Comparison of ENCODE assay signal across 8 cellular contexts in genomic region chr5:14816999-14817761, GRCh38. TPM values are rescaled to one million over a fixed set of nuclear protein-coding genes. Genes with fewer than 3 reads are reported as not detected.
DNase-seq lines count a peak whose midpoint lies in the region; ATAC-seq and TF ChIP-seq lines count a peak whose summit lies in the region.

No MANE protein-coding gene starts in this region.

- H3K36me3 Mint-ChIP-seq in activated CD8-positive, alpha-beta memory T cell treated with anti-CD3 and anti-CD28 coated beads, Interleukin-2, amount 10 ng/mL, durations not matched to agents 7 days and 5 days, result peaks cover 6% of the 10 kb centered on the region
- peaks cover 9% of the 10 kb centered on the region for H3K36me3 Mint-ChIP-seq in activated CD4-positive, alpha-beta memory T cell treated with anti-CD3 and anti-CD28 coated beads for 36 hours
- no peaks in the 10 kb centered on the region for H3K36me3 Mint-ChIP-seq in neural progenitor cell

- ATAC-seq in activated CD8-positive, alpha-beta memory T cell treated with anti-CD3 and anti-CD28 coated beads, Interleukin-2, amount 10 ng/mL, durations not matched to agents 7 days and 5 days, result peak; percentile 76
- ATAC-seq in left ventricle myocardium superior, result peak; percentile 70

- no peak overlapping the region for H3K4me2 ChIP-seq in neural progenitor cell

- H3K9me3 Mint-ChIP-seq in activated CD8-positive, alpha-beta memory T cell treated with anti-CD3 and anti-CD28 coated beads, Interleukin-2, amount 10 ng/mL, durations not matched to agents 7 days and 5 days (ENCODE audit: low read depth), result no peaks in the 10 kb centered on the region
- no peaks in the 10 kb centered on the region for H3K9me3 Mint-ChIP-seq in activated CD4-positive, alpha-beta memory T cell treated with anti-CD3 and anti-CD28 coated beads for 36 hours
- H3K9me3 Mint-ChIP-seq in neural progenitor cell, result no peaks in the 10 kb centered on the region

- CTCF ChIA-PET in activated CD8-positive, alpha-beta memory T cell treated with anti-CD3 and anti-CD28 coated beads, Interleukin-2, amount 10 ng/mL, durations not matched to agents 7 days and 5 days (lab: Charles Lee), result interaction anchor here (0.9 kb wide), 1 partner anchor 90 kb away, joined by 3 read pairs; no protein-coding TSS in a partner anchor
- CTCF ChIA-PET in activated CD4-positive, alpha-beta memory T cell treated with anti-CD3 and anti-CD28 coated beads for 36 hours (lab: Charles Lee), result interaction anchor here (0.7 to 2.0 kb wide), 4 partner anchors 53 to 186 kb away, joined by 3 to 6 read pairs (median 5); no protein-coding TSS in a partner anchor

- peak overlapping the region; percentile 1 for H3K27ac Mint-ChIP-seq in activated CD8-positive, alpha-beta memory T cell treated with anti-CD3 and anti-CD28 coated beads, Interleukin-2, amount 10 ng/mL, durations not matched to agents 7 days and 5 days
- H3K27ac Mint-ChIP-seq in activated CD4-positive, alpha-beta memory T cell treated with anti-CD3 and anti-CD28 coated beads for 36 hours, result peak overlapping the region; percentile 47
- no peak overlapping the region for H3K27ac Mint-ChIP-seq in neural progenitor cell

- H4K20me1 ChIP-seq in neural progenitor cell (ENCODE audit: low read depth), result no peaks in the 10 kb centered on the region

- peaks cover 44% of the 10 kb centered on the region for H3K4me1 Mint-ChIP-seq in activated CD8-positive, alpha-beta memory T cell treated with anti-CD3 and anti-CD28 coated beads, Interleukin-2, amount 10 ng/mL, durations not matched to agents 7 days and 5 days
- peaks cover 72% of the 10 kb centered on the region for H3K4me1 Mint-ChIP-seq in activated CD4-positive, alpha-beta memory T cell treated with anti-CD3 and anti-CD28 coated beads for 36 hours (ENCODE audit: low read depth)
- H3K4me1 Mint-ChIP-seq in neural progenitor cell, result no peaks in the 10 kb centered on the region

- H3K27me3 ChIP-seq in subcutaneous abdominal adipose tissue (ENCODE audit: control insufficient read depth in 5 of 5, insufficient read depth in 4 of 5, low read length in 5 of 5) (no peaks in the 10 kb centered on the region), neural progenitor cell (no peaks in the 10 kb centered on the region)

- intact Hi-C loops in activated CD4-positive, alpha-beta memory T cell treated with anti-CD3 and anti-CD28 coated beads for 36 hours (cut with micrococcal nuclease), result loop anchor here (1.0 to 10.0 kb wide), 3 partner anchors 8 to 222 kb away; partner anchors contain the start of gene ANKH
- intact Hi-C loops in left ventricle myocardium superior (cut with micrococcal nuclease), result no loop called here

- H3K4me3 ChIP-seq in subcutaneous abdominal adipose tissue (ENCODE audit: low read depth in 1 of 5, low read length in 5 of 5) (no peak overlapping the region), neural progenitor cell (no peak overlapping the region)

- H3K36me3 ChIP-seq in subcutaneous abdominal adipose tissue (ENCODE audit: control insufficient read depth in 5 of 5, insufficient read depth in 5 of 5, low read length in 5 of 5), result no peaks in the 10 kb centered on the region
- no peaks in the 10 kb centered on the region for H3K36me3 ChIP-seq in neural progenitor cell

- DNase-seq in activated CD8-positive, alpha-beta memory T cell treated with anti-CD3 and anti-CD28 coated beads, Interleukin-2, amount 10 ng/mL, durations not matched to agents 7 days and 5 days, result peak; percentile 67
- no peak for DNase-seq in activated CD8-positive, alpha-beta memory T cell treated with anti-CD3 and anti-CD28 coated beads, Interleukin-2, amount 50 U/mL, for 4 hours
- peak; percentile 79 for DNase-seq in activated CD4-positive, alpha-beta memory T cell treated with anti-CD3 and anti-CD28 coated beads for 36 hours
- no peak for DNase-seq in left ventricle myocardium superior
- no peak for DNase-seq in ecto neural progenitor cell (ENCODE audit: low spot score)
- DNase-seq in neural progenitor cell (ENCODE audit: low spot score), result no peak
- no peak for DNase-seq in NCI-H2081 treated with DMSO at 0.1 percent for 48 hours (lab: John Stamatoyannopoulos, UW)

- no peaks in the 10 kb centered on the region for H3K79me2 ChIP-seq in neural progenitor cell (ENCODE audit: low read depth)

- no peaks in the 10 kb centered on the region for H3K27me3 Mint-ChIP-seq in activated CD8-positive, alpha-beta memory T cell treated with anti-CD3 and anti-CD28 coated beads, Interleukin-2, amount 10 ng/mL, durations not matched to agents 7 days and 5 days
- no peaks in the 10 kb centered on the region for H3K27me3 Mint-ChIP-seq in activated CD4-positive, alpha-beta memory T cell treated with anti-CD3 and anti-CD28 coated beads for 36 hours
- no peaks in the 10 kb centered on the region for H3K27me3 Mint-ChIP-seq in neural progenitor cell (ENCODE audit: insufficient read depth, low read depth)

- POLR2A ChIA-PET in activated CD4-positive, alpha-beta memory T cell treated with anti-CD3 and anti-CD28 coated beads for 36 hours (lab: Charles Lee), result interaction anchor here (0.9 to 2.1 kb wide), 4 partner anchors 7 to 150 kb away, joined by 3 to 11 read pairs (median 4); no protein-coding TSS in a partner anchor

- peaks cover 0 to 31% (median 22%) of the 10 kb centered on the region in 5 donors for H3K4me1 ChIP-seq in subcutaneous abdominal adipose tissue (ENCODE audit: control insufficient read depth in 5 of 5, insufficient read depth in 5 of 5, low read length in 5 of 5)
- H3K4me1 ChIP-seq in neural progenitor cell, result no peaks in the 10 kb centered on the region

- H3K9me3 ChIP-seq in subcutaneous abdominal adipose tissue (ENCODE audit: control insufficient read depth in 5 of 5, low read length in 5 of 5) (no peaks in the 10 kb centered on the region), neural progenitor cell (ENCODE audit: low read depth) (no peaks in the 10 kb centered on the region)

- H3K9ac ChIP-seq in subcutaneous abdominal adipose tissue (ENCODE audit: low read length in 5 of 5) (no peak overlapping the region), neural progenitor cell (no peak overlapping the region)

- H3K27ac ChIP-seq in subcutaneous abdominal adipose tissue (ENCODE audit: low read depth, low read length) (peak overlapping the region; percentile 38), neural progenitor cell (no peak overlapping the region)

- no peak overlapping the region for H3K4me3 Mint-ChIP-seq in activated CD8-positive, alpha-beta memory T cell treated with anti-CD3 and anti-CD28 coated beads, Interleukin-2, amount 10 ng/mL, durations not matched to agents 7 days and 5 days
- H3K4me3 Mint-ChIP-seq in activated CD4-positive, alpha-beta memory T cell treated with anti-CD3 and anti-CD28 coated beads for 36 hours, result no peak overlapping the region
- H3K4me3 Mint-ChIP-seq in neural progenitor cell, result no peak overlapping the region

- H3F3A ChIP-seq in neural progenitor cell (ENCODE audit: low read depth), result no peaks in the 10 kb centered on the region

- no peak overlapping the region for H2AFZ ChIP-seq in neural progenitor cell (replicated peaks)

- no peak for TF ChIP-seq CTCF in neural progenitor cell (IDR thresholded peaks at IDR 0.05)

RNA-seq across cellular contexts. Expression of gene ANKH, which starts 54.4 kb away (rescaled TPM):
- total RNA-seq in activated CD8-positive, alpha-beta memory T cell treated with anti-CD3 and anti-CD28 coated beads, Interleukin-2, amount 10 ng/mL, durations not matched to agents 7 days and 5 days, result 10 to 100 TPM; 31.3 to 41.9 TPM
- 100 to 1,000 TPM; 123 to 128 TPM for total RNA-seq in activated CD4-positive, alpha-beta memory T cell treated with anti-CD3 and anti-CD28 coated beads for 36 hours
- total RNA-seq in left ventricle myocardium superior, result 166 TPM
- 0.19 TPM in 2 replicates for total RNA-seq in neural progenitor cell (ENCODE audit: low replicate concordance)

Comparison
In these comparisons a context has a peak if more than half of its experiments do, and no peak if none do; other contexts are left out.
1. DNase-seq: peak in activated CD8-positive, alpha-beta memory T cell treated with anti-CD3 and anti-CD28 coated beads, Interleukin-2, amount 10 ng/mL, durations not matched to agents 7 days and 5 days (single experiment) and activated CD4-positive, alpha-beta memory T cell treated with anti-CD3 and anti-CD28 coated beads for 36 hours (single experiment); none in activated CD8-positive, alpha-beta memory T cell treated with anti-CD3 and anti-CD28 coated beads, Interleukin-2, amount 50 U/mL, for 4 hours (single experiment), left ventricle myocardium superior (single experiment), ecto neural progenitor cell (single experiment), neural progenitor cell (single experiment) and NCI-H2081 treated with DMSO at 0.1 percent for 48 hours (single experiment).
2. RNA of gene ANKH, which starts 54.4 kb away (total RNA-seq): 166 TPM in left ventricle myocardium superior (single experiment), 123 to 128 TPM in activated CD4-positive, alpha-beta memory T cell treated with anti-CD3 and anti-CD28 coated beads for 36 hours and 31.3 to 41.9 TPM in activated CD8-positive, alpha-beta memory T cell treated with anti-CD3 and anti-CD28 coated beads, Interleukin-2, amount 10 ng/mL, durations not matched to agents 7 days and 5 days; 0.19 TPM in neural progenitor cell; every median in the first group is over 10 times any median in the second.